ENCODE assay signal across 20 cellular contexts in genomic region chr22:26778372-26778771, GRCh38.
DNase-seq lines count a peak whose midpoint lies in the region; ATAC-seq, FAIRE-seq and TF ChIP-seq lines count a peak whose summit lies in the region.
"Had no signal": no experiment of that assay in that cellular context is flagged by ENCODE, and none has a peak within 500 bp of the region (broad histone marks: within the 10 kb centered on the region; RNA-seq: fewer than 3 reads in every experiment).

No MANE protein-coding gene starts in this region.

- H3K18ac ChIP-seq in trophoblast cell (ENCODE audit: low read length): peak overlapping the region; percentile 58

- H3K27me3 Mint-ChIP-seq in GM23338 (ENCODE audit: insufficient read depth, low read depth, poor library complexity): peaks cover 15% of the 10 kb centered on the region
- H3K27me3 Mint-ChIP-seq: B cell; CD4-positive, CD25-positive, alpha-beta regulatory T cell had no signal

- no peak overlapping the region for H2AFZ ChIP-seq in GM23338
- peak overlapping the region; percentile 5 for H2AFZ ChIP-seq in trophoblast cell (ENCODE audit: insufficient read depth, low read length, poor library complexity)

- H3K4me2 ChIP-seq in A549 (no peak overlapping the region), GM23338 (peak overlapping the region; percentile 3; the same call in 1 of the 2 replicates), trophoblast cell (ENCODE audit: low read length) (no peak overlapping the region)
- H3K4me2 ChIP-seq: BLaER1 had no signal

- TF ChIP-seq CTCF in A549 (IDR thresholded peaks at IDR 0.05): no peak
- no peak for TF ChIP-seq CTCF in GM23338 (conservative IDR thresholded peaks at IDR 0.05; ENCODE audit: low read depth in 2 of 2)
- no peak for TF ChIP-seq CTCF in thoracic aorta (IDR thresholded peaks at IDR 0.05)

- H4K12ac ChIP-seq in trophoblast cell (ENCODE audit: low read depth, low read length): no peak overlapping the region

- H3K79me1 ChIP-seq in trophoblast cell (ENCODE audit: low read length): peaks cover 5% of the 10 kb centered on the region

- peak overlapping the region; percentile 82 for H2AK5ac ChIP-seq in trophoblast cell (ENCODE audit: low read length)

- no peak for DNase-seq in A549 (ENCODE audit: low read depth in 1 of 2, low spot score in 1 of 2)
- no peak for DNase-seq in GM23338 (ENCODE audit: low spot score)
- no peak for DNase-seq in trophoblast cell
- DNase-seq in thoracic aorta (ENCODE audit: low spot score): no peak
- no peak for DNase-seq in NAMALWA (ENCODE audit: low spot score)
- DNase-seq: CD4-positive, CD25-positive, alpha-beta regulatory T cell; CD8-positive, alpha-beta T cell; DMS 273 treated with DMSO at 0.1 percent for 48 hours; DMS79; EL; GDM1; H9 had no signal

- H3K4me1 ChIP-seq in A549 (peaks cover 14% of the 10 kb centered on the region), GM23338 (ENCODE audit: insufficient read depth) (peaks cover 40% of the 10 kb centered on the region), trophoblast cell (ENCODE audit: control insufficient read depth in 1 of 2, insufficient read depth in 2 of 2, low read length in 2 of 2) (peaks cover 12 to 14% of the 10 kb centered on the region in 2 experiments), thoracic aorta (ENCODE audit: control insufficient read depth in 1 of 2, low read depth in 2 of 2) (peaks cover 7 to 26% of the 10 kb centered on the region in 2 donors)

- no peak for TF ChIP-seq RAD21 in A549 (conservative IDR thresholded peaks at IDR 0.05 in 1 of 2, IDR thresholded peaks at IDR 0.05 in 1 of 2)

- TF ChIP-seq POLR2A in A549 (IDR thresholded peaks at IDR 0.05; ENCODE audit: low read length): no peak

- H3K4me3 Mint-ChIP-seq in GM23338: no peak overlapping the region
- H3K4me3 Mint-ChIP-seq: B cell; CD8-positive, alpha-beta T cell; H9 had no signal

- H3K14ac ChIP-seq in trophoblast cell (ENCODE audit: low read length): no peak overlapping the region

- peaks cover 55% of the 10 kb centered on the region for H3K27me3 ChIP-seq in GM23338 (ENCODE audit: insufficient read depth)
- no peaks in the 10 kb centered on the region for H3K27me3 ChIP-seq in trophoblast cell (ENCODE audit: insufficient read depth, low read length)
- no peaks in the 10 kb centered on the region for H3K27me3 ChIP-seq in thoracic aorta (replicated peaks; ENCODE audit: insufficient read depth)
- H3K27me3 ChIP-seq: BLaER1 had no signal

- H3K27ac Mint-ChIP-seq in GM23338: no peak overlapping the region
- H3K27ac Mint-ChIP-seq: B cell; CD4-positive, CD25-positive, alpha-beta regulatory T cell; CD8-positive, alpha-beta T cell had no signal

- H3K36me3 ChIP-seq in GM23338 (ENCODE audit: insufficient read depth) (peaks cover 3% of the 10 kb centered on the region; the same call in 1 of the 2 replicates), trophoblast cell (ENCODE audit: control insufficient read depth in 1 of 2, insufficient read depth in 2 of 2, low read length in 2 of 2) (no peaks in the 10 kb centered on the region), thoracic aorta (peaks cover 8% of the 10 kb centered on the region)

- H3K23ac ChIP-seq in trophoblast cell (ENCODE audit: low read length): no peak overlapping the region

- POLR2A ChIA-PET in A549 (lab: Yijun Ruan, JAX): no interaction called here

- no peaks in the 10 kb centered on the region for H3K79me2 ChIP-seq in GM23338 (replicated peaks; ENCODE audit: insufficient read depth)
- no peaks in the 10 kb centered on the region for H3K79me2 ChIP-seq in trophoblast cell (ENCODE audit: control insufficient read depth, insufficient read depth, low read length, poor library complexity)

- peak overlapping the region; percentile 4 for H2BK120ac ChIP-seq in trophoblast cell (ENCODE audit: insufficient read depth, low read length, poor library complexity)

- 100% methylated on average over 1 of the region's 1 CpG for WGBS in A549 (ENCODE audit: missing lambda C conversion rate)
- no CpG with 5 or more reads among the region's 1 CpG for WGBS in trophoblast cell (ENCODE audit: extremely low coverage, insufficient coverage, insufficient read length)

- H3K9me3 Mint-ChIP-seq in GM23338: peaks cover 28% of the 10 kb centered on the region
- H3K9me3 Mint-ChIP-seq: CD8-positive, alpha-beta T cell had no signal

- H4K20me1 ChIP-seq in GM23338 (replicated peaks; ENCODE audit: insufficient read depth): no peaks in the 10 kb centered on the region; the same call in 1 of the 2 replicates
- H4K20me1 ChIP-seq: BLaER1 had no signal

- FAIRE-seq in A549 (lab: Jason Lieb, UNC): no peak
- FAIRE-seq: D721Med, GM12878 had no signal

- H3K4me3 ChIP-seq in A549 (no peak overlapping the region), GM23338 (no peak overlapping the region), trophoblast cell (ENCODE audit: low read depth, low read length) (no peak overlapping the region), thoracic aorta (no peak overlapping the region)
- H3K4me3 ChIP-seq: BLaER1, GM12878 had no signal

- no peak for ATAC-seq in A549
- no peak for ATAC-seq in GM23338
- ATAC-seq in thoracic aorta (ENCODE audit: insufficient number of reproducible peaks, low FRiP score, low read depth): no peak
- no peak for ATAC-seq in HG03469 (IDR thresholded peaks at IDR 0.05; ENCODE audit: unreplicated experiment)
- ATAC-seq in GM18909 (IDR thresholded peaks at IDR 0.05; ENCODE audit: poor library complexity, unreplicated experiment): no peak
- ATAC-seq: CD8-positive, alpha-beta T cell; GM12878; HCT116 had no signal

- H3K4ac ChIP-seq in trophoblast cell (ENCODE audit: low read depth, low read length): no peak overlapping the region

- CTCF ChIA-PET in A549 (lab: Yijun Ruan, JAX): no interaction called here

- H3K9ac ChIP-seq in trophoblast cell (ENCODE audit: low read length): no peak overlapping the region
- H3K9ac ChIP-seq: BLaER1 had no signal

- peaks cover 39% of the 10 kb centered on the region for H3K4me1 Mint-ChIP-seq in GM23338
- H3K4me1 Mint-ChIP-seq: B cell had no signal

- H3K36me3 Mint-ChIP-seq in GM23338 (ENCODE audit: low read depth): peaks cover 36% of the 10 kb centered on the region

- no peak for TF ChIP-seq EP300 in A549 (IDR thresholded peaks at IDR 0.05)

- H3F3A ChIP-seq in GM23338 (replicated peaks; ENCODE audit: low read depth): peaks cover 5% of the 10 kb centered on the region; the same call in 1 of the 2 replicates

- peak overlapping the region; percentile 34 to 65; a peak in 3 of 6 replicates for H3K27ac ChIP-seq in A549
- H3K27ac ChIP-seq in GM23338 (ENCODE audit: low read depth): no peak overlapping the region
- no peak overlapping the region for H3K27ac ChIP-seq in trophoblast cell (ENCODE audit: low read depth, low read length)
- H3K27ac ChIP-seq in thoracic aorta: peak overlapping the region; percentile 24 to 45
- H3K27ac ChIP-seq: BLaER1, C4-2B had no signal

- H3K9me3 ChIP-seq in A549 (0 out of 3 replicates have a peak, but pooled peaks cover 2% of the 10 kb centered on the region), trophoblast cell (ENCODE audit: insufficient read depth, low read depth, low read length) (peaks cover 3% of the 10 kb centered on the region), thoracic aorta (no peaks in the 10 kb centered on the region)

- H2BK5ac ChIP-seq in trophoblast cell (ENCODE audit: low read depth, low read length, poor library complexity): no peak overlapping the region

- no peak overlapping the region for H4K8ac ChIP-seq in trophoblast cell (ENCODE audit: low read depth, low read length)

- H3K9me2 ChIP-seq in GM23338 (ENCODE audit: insufficient read depth): no peaks in the 10 kb centered on the region

- H4K91ac ChIP-seq in trophoblast cell (ENCODE audit: low read depth, low read length): peak overlapping the region; percentile 45

- H2BK12ac ChIP-seq in trophoblast cell (ENCODE audit: low read length): peak overlapping the region; percentile 84

TF ChIP-seq in A549, 52 proteins besides CTCF, POLR2A, EP300 and RAD21 (continues in another document):
- TF ChIP-seq EHMT2 (IDR thresholded peaks at IDR 0.05; ENCODE audit: low read depth): no peak
- TF ChIP-seq ZC3H11A (IDR thresholded peaks at IDR 0.05): no peak
- TF ChIP-seq JUNB (IDR thresholded peaks at IDR 0.05): no peak
- TF ChIP-seq RCOR1 (IDR thresholded peaks at IDR 0.05; ENCODE audit: low read depth, low read length): no peak
- TF ChIP-seq FOXS1 (CRISPR knock-in tag; IDR thresholded peaks at IDR 0.05): no peak
- no peak for TF ChIP-seq MAZ (IDR thresholded peaks at IDR 0.05; ENCODE audit: borderline replicate concordance, low read depth, low read length)
- TF ChIP-seq NR3C1 (IDR thresholded peaks at IDR 0.05): no peak
- no peak for TF ChIP-seq MAX (IDR thresholded peaks at IDR 0.05)
- no peak for TF ChIP-seq PHF8 (IDR thresholded peaks at IDR 0.05; ENCODE audit: borderline replicate concordance, low read depth)
- no peak for TF ChIP-seq TFCP2L1 (CRISPR knock-in tag; IDR thresholded peaks at IDR 0.05)
- TF ChIP-seq HOXB13 (CRISPR knock-in tag; IDR thresholded peaks at IDR 0.05; ENCODE audit: low read depth): no peak
- no peak for TF ChIP-seq CHD4 (IDR thresholded peaks at IDR 0.05; ENCODE audit: borderline replicate concordance)

TF ChIP-seq in GM23338, 12 proteins besides CTCF, POLR2A, EP300 and RAD21 (continues in another document):
- no peak for TF ChIP-seq ZNF331 (CRISPR knock-in tag; IDR thresholded peaks at IDR 0.05; ENCODE audit: low read depth)
- TF ChIP-seq POLR2AphosphoS5 (IDR thresholded peaks at IDR 0.05; ENCODE audit: low read depth): no peak
- TF ChIP-seq, protein P1, sequence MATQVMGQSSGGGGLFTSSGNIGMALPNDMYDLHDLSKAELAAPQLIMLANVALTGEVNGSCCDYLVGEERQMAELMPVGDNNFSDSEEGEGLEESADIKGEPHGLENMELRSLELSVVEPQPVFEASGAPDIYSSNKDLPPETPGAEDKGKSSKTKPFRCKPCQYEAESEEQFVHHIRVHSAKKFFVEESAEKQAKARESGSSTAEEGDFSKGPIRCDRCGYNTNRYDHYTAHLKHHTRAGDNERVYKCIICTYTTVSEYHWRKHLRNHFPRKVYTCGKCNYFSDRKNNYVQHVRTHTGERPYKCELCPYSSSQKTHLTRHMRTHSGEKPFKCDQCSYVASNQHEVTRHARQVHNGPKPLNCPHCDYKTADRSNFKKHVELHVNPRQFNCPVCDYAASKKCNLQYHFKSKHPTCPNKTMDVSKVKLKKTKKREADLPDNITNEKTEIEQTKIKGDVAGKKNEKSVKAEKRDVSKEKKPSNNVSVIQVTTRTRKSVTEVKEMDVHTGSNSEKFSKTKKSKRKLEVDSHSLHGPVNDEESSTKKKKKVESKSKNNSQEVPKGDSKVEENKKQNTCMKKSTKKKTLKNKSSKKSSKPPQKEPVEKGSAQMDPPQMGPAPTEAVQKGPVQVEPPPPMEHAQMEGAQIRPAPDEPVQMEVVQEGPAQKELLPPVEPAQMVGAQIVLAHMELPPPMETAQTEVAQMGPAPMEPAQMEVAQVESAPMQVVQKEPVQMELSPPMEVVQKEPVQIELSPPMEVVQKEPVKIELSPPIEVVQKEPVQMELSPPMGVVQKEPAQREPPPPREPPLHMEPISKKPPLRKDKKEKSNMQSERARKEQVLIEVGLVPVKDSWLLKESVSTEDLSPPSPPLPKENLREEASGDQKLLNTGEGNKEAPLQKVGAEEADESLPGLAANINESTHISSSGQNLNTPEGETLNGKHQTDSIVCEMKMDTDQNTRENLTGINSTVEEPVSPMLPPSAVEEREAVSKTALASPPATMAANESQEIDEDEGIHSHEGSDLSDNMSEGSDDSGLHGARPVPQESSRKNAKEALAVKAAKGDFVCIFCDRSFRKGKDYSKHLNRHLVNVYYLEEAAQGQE (IDR thresholded peaks at IDR 0.05; ENCODE audit: unreplicated experiment): no peak
- TF ChIP-seq EZH2phosphoT487 (IDR thresholded peaks at IDR 0.05; ENCODE audit: unreplicated experiment): no peak

Comparison
In these comparisons a context has a peak if more than half of its experiments do, and no peak if none do; other contexts are left out.
1. H3K27ac ChIP-seq: peak in A549 (2 of 2) and thoracic aorta (2 of 2); none in GM23338 (single experiment) and trophoblast cell (single experiment).